In genomic region chr1:152580433-152580832, GRCh38 we compare ENCODE assay signal across 16 cellular contexts. TPM values are rescaled to one million over a fixed set of nuclear protein-coding genes. Genes with fewer than 3 reads are reported as not detected.
DNase-seq lines count a peak whose midpoint lies in the region; ATAC-seq and TF ChIP-seq lines count a peak whose summit lies in the region.
"Had no signal": no experiment of that assay in that cellular context is flagged by ENCODE, and none has a peak within 500 bp of the region (broad histone marks: within the 10 kb centered on the region; RNA-seq: fewer than 3 reads in every experiment).

Gene LCE3D, minus strand, starts transcription at chr1:152580516. Its CDS starts 580 bp downstream, at chr1:152579936.

- no peak within 1 kb of the TSS for H3K4me3 ChIP-seq in H7 (ENCODE audit: insufficient read depth, low read depth, low read length)
- H3K4me3 ChIP-seq in lower leg skin (ENCODE audit: low read depth, poor library complexity, severe bottlenecking): no peak within 1 kb of the TSS
- H3K4me3 ChIP-seq: SJCRH30 had no signal

- intact Hi-C loops in lower leg skin (cut with DNase I; ENCODE audit: low total_unique reads): no loop called here

- no peak within 1 kb of the TSS for H3K4me3 Mint-ChIP-seq in stimulated activated naive CD8-positive, alpha-beta T cell treated with anti-CD3 and anti-CD28 coated beads, Interleukin-15, amount 100 ng/mL, for 72 hours
- H3K4me3 Mint-ChIP-seq: CD14-positive monocyte had no signal

- H3K27me3 ChIP-seq in H7 (ENCODE audit: control insufficient read depth, insufficient read depth, low read length): no peaks in the 10 kb centered on the region
- H3K27me3 ChIP-seq: SJCRH30 had no signal

- WGBS in lower leg skin, 2 donors: 43 to 57% methylated on average over 4 of the region's 4 CpGs

- in situ Hi-C loops in T47D (cut with HindIII; ENCODE audit: low pct_unique_long_range_greater_than_20kb, low sequenced_read_pairs): no loop called here

- ATAC-seq in stimulated activated naive CD8-positive, alpha-beta T cell treated with anti-CD3 and anti-CD28 coated beads, Interleukin-15, amount 100 ng/mL, for 72 hours: no peak

- H3K36me3 ChIP-seq in H7 (replicated peaks; ENCODE audit: control insufficient read depth, insufficient read depth, low read length): no peaks in the 10 kb centered on the region
- H3K36me3 ChIP-seq: SJCRH30 had no signal

- DNase-seq in H7 (peak; percentile 1), T47D (ENCODE audit: low read depth in 1 of 2, low spot score in 1 of 2) (peak; percentile 1 to 2), lower leg skin (ENCODE audit: low spot score in 2 of 2) (no peak), NCI-H146 treated with DMSO at 0.1 percent for 48 hours (lab: John Stamatoyannopoulos, UW; ENCODE audit: unreplicated experiment) (no peak), DMS 273 treated with DMSO at 0.1 percent for 48 hours (lab: John Stamatoyannopoulos, UW) (no peak), HEK293T (ENCODE audit: extremely low spot score) (no peak)
- no peak for DNase-seq in stimulated activated naive CD8-positive, alpha-beta T cell treated with anti-CD3 and anti-CD28 coated beads, Interleukin-15, amount 100 ng/mL, for 72 hours
- DNase-seq: AML-193, GDM1, NCI-H1105, NCI-H1694 treated with DMSO at 0.1 percent for 48 hours, NCI-H510A, NCI-H82, OCI-M1, SJCRH30 had no signal

- CTCF ChIA-PET in HEK293T (lab: Yijun Ruan, JAX): no interaction called here

- peaks cover 17% of the 10 kb centered on the region for H3K27me3 Mint-ChIP-seq in stimulated activated naive CD8-positive, alpha-beta T cell treated with anti-CD3 and anti-CD28 coated beads, Interleukin-15, amount 100 ng/mL, for 72 hours

- TF ChIP-seq POLR2A in lower leg skin (IDR thresholded peaks at IDR 0.05): no peak

- peak within 1 kb of the TSS in 1 of 2 donors; percentile 48 for H3K27ac Mint-ChIP-seq in stimulated activated naive CD8-positive, alpha-beta T cell treated with anti-CD3 and anti-CD28 coated beads, Interleukin-15, amount 100 ng/mL, for 72 hours

- POLR2A ChIA-PET in HEK293T (lab: Yijun Ruan, JAX): no interaction called here

- no peaks in the 10 kb centered on the region for H3K9me3 Mint-ChIP-seq in stimulated activated naive CD8-positive, alpha-beta T cell treated with anti-CD3 and anti-CD28 coated beads, Interleukin-15, amount 100 ng/mL, for 72 hours

- TF ChIP-seq CTCF in lower leg skin (IDR thresholded peaks at IDR 0.05): no peak

- no peaks in the 10 kb centered on the region for H3K4me1 Mint-ChIP-seq in stimulated activated naive CD8-positive, alpha-beta T cell treated with anti-CD3 and anti-CD28 coated beads, Interleukin-15, amount 100 ng/mL, for 72 hours
- H3K4me1 Mint-ChIP-seq: CD14-positive monocyte had no signal

TF ChIP-seq in HEK293T, 16 proteins besides CTCF, POLR2A, EP300 and RAD21:
- TF ChIP-seq CTBP1 (IDR thresholded peaks at IDR 0.05; ENCODE audit: borderline replicate concordance) (no peak), FOXK2 (IDR thresholded peaks at IDR 0.05) (no peak), LEF1 (IDR thresholded peaks at IDR 0.05; ENCODE audit: borderline replicate concordance) (no peak)

RNA-seq across cellular contexts. Expression of gene LCE3D, which starts in this region (rescaled TPM):
- not detected in 2 replicates for total RNA-seq in H7 (2014; rRNA removed; shearing (Covaris generic))
- 10 to 100 TPM; 20.1 to 93.6 (median 42.9) TPM for total RNA-seq in lower leg skin
- total RNA-seq: SJCRH30 had no signal

Comparison
In these comparisons a context has a peak if more than half of its experiments do, and no peak if none do; other contexts are left out.
1. RNA of gene LCE3D (total RNA-seq): 20.1 to 93.6 TPM in lower leg skin; not detected in H7; every median in the first group is over 10 times any median in the second.
2. Peak in DNase-seq in H7; RNA of the gene not detected or under 1 TPM.
3. DNase-seq: peak in T47D (2 of 2); none in lower leg skin (0 of 2), NCI-H146 treated with DMSO at 0.1 percent for 48 hours (single experiment), stimulated activated naive CD8-positive, alpha-beta T cell treated with anti-CD3 and anti-CD28 coated beads, Interleukin-15, amount 100 ng/mL, for 72 hours (0 of 2), DMS 273 treated with DMSO at 0.1 percent for 48 hours (single experiment) and HEK293T (single experiment).